Comparison of ENCODE assay signal across 23 cellular contexts in the genomic region with DNA sequence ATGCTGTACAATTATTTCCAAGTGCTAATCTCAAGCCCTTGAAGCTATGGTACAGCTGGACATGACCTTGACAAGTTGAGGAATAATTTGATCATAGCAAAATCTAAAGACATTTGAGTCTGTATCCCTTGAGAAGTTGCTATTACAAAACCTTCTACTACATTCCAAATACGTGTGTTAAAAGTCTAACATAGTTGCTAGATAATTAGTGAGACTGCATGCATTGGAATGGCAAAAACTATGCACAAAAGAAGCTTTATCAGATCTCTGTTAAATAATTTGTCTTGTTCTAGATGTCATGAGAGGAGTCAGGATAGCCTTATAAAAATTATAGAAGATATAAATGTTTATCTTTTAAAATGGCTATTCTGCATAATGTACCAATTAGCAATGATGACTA.
"Had no signal": no experiment of that assay in that cellular context is flagged by ENCODE, and none has a peak within 500 bp of the region (broad histone marks: within the 10 kb centered on the region; RNA-seq: fewer than 3 reads in every experiment).

No MANE protein-coding gene starts in this region.

- H3K4me3 Mint-ChIP-seq: stimulated activated effector memory CD8-positive, alpha-beta T cell treated with anti-CD3 and anti-CD28 coated beads, Interleukin-12 subunit alpha, Interleukin-12 subunit beta, amount 100 ng/mL, for 72 hours; stimulated activated memory B cell treated with anti-CD40 and anti-IgM and Interleukin-4, amounts not matched to agents 10 μg/mL and 1 μg/mL and 100 μg/mL, for 72 hours; stimulated activated naive B cell treated with anti-CD40 and anti-IgM and Interleukin-4, amounts not matched to agents 10 μg/mL and 1 μg/mL and 100 μg/mL, for 72 hours; stimulated activated naive CD8-positive, alpha-beta T cell treated with anti-CD3 and anti-CD28 coated beads, Interleukin-15, amount 100 ng/mL, for 72 hours; stimulated activated naive CD8-positive, alpha-beta T cell treated with anti-CD3 and anti-CD28 coated beads, Interleukin-15, Interleukin-2, amounts not matched to agents 100 ng/mL and 50 ng/mL, for 24 hours; type B pancreatic cell had no signal

- H3K27me3 Mint-ChIP-seq: stimulated activated memory B cell treated with anti-CD40 and anti-IgM and Interleukin-4, amounts not matched to agents 10 μg/mL and 1 μg/mL and 100 μg/mL, for 72 hours; stimulated activated naive B cell treated with anti-CD40 and anti-IgM and Interleukin-4, amounts not matched to agents 10 μg/mL and 1 μg/mL and 100 μg/mL, for 72 hours; stimulated activated naive CD8-positive, alpha-beta T cell treated with anti-CD3 and anti-CD28 coated beads, Interleukin-15, amount 100 ng/mL, for 72 hours; stimulated activated naive CD8-positive, alpha-beta T cell treated with anti-CD3 and anti-CD28 coated beads, Interleukin-15, Interleukin-2, amounts not matched to agents 100 ng/mL and 50 ng/mL, for 24 hours; type B pancreatic cell had no signal

- DNase-seq: stimulated activated CD4-positive, alpha-beta T cell treated with anti-CD3 and anti-CD28 coated beads, Interleukin-2, amount 100 ng/mL, for 48 hours; stimulated activated CD4-positive, alpha-beta T cell treated with anti-CD3 and anti-CD28 coated beads, Interleukin-4, amount 100 ng/mL, for 1 hour; stimulated activated CD4-positive, alpha-beta T cell treated with anti-CD3 and anti-CD28 coated beads, Interleukin-4, amount 100 ng/mL, for 24 hours; stimulated activated CD4-positive, alpha-beta T cell treated with anti-CD3 and anti-CD28 coated beads, Interleukin-4, amount 100 ng/mL, for 4 hours; stimulated activated CD8-positive, alpha-beta memory T cell treated with anti-CD3 and anti-CD28 coated beads, Interleukin-4, amount 100 ng/mL, for 48 hours; stimulated activated naive B cell treated with anti-CD40 and anti-IgM and Interleukin-4, amounts not matched to agents 10 μg/mL and 1 μg/mL and 100 μg/mL, for 72 hours; stimulated activated naive CD4-positive, alpha-beta T cell; stimulated activated naive CD4-positive, alpha-beta T cell treated with Interleukin-2 at 50 U/mL for 16 hours; stimulated activated naive CD8-positive, alpha-beta T cell treated with anti-CD3 and anti-CD28 coated beads, Interleukin-15, amount 100 ng/mL, for 72 hours; stimulated activated naive CD8-positive, alpha-beta T cell treated with anti-CD3 and anti-CD28 coated beads, Interleukin-15, Interleukin-2, amounts not matched to agents 100 U/mL and 50 U/mL, for 24 hours; stomach; substantia nigra; testis; thyroid gland; tibial artery; transverse colon; upper lobe of left lung; upper lobe of right lung; uterus had no signal

- H3K36me3 Mint-ChIP-seq: stimulated activated effector memory CD8-positive, alpha-beta T cell treated with anti-CD3 and anti-CD28 coated beads, Interleukin-12 subunit alpha, Interleukin-12 subunit beta, amount 100 ng/mL, for 72 hours; stimulated activated memory B cell treated with anti-CD40 and anti-IgM and Interleukin-4, amounts not matched to agents 10 μg/mL and 1 μg/mL and 100 μg/mL, for 72 hours; stimulated activated naive B cell treated with anti-CD40 and anti-IgM and Interleukin-4, amounts not matched to agents 10 μg/mL and 1 μg/mL and 100 μg/mL, for 72 hours; type B pancreatic cell had no signal

- H3K27ac Mint-ChIP-seq: stimulated activated effector memory CD8-positive, alpha-beta T cell treated with anti-CD3 and anti-CD28 coated beads, Interleukin-12 subunit alpha, Interleukin-12 subunit beta, amount 100 ng/mL, for 72 hours; stimulated activated memory B cell treated with anti-CD40 and anti-IgM and Interleukin-4, amounts not matched to agents 10 μg/mL and 1 μg/mL and 100 μg/mL, for 72 hours; stimulated activated naive B cell treated with anti-CD40 and anti-IgM and Interleukin-4, amounts not matched to agents 10 μg/mL and 1 μg/mL and 100 μg/mL, for 72 hours; stimulated activated naive CD8-positive, alpha-beta T cell treated with anti-CD3 and anti-CD28 coated beads, Interleukin-15, amount 100 ng/mL, for 72 hours; stimulated activated naive CD8-positive, alpha-beta T cell treated with anti-CD3 and anti-CD28 coated beads, Interleukin-15, Interleukin-2, amounts not matched to agents 100 ng/mL and 50 ng/mL, for 24 hours; type B pancreatic cell had no signal

- H3K4me1 Mint-ChIP-seq: stimulated activated effector memory CD8-positive, alpha-beta T cell treated with anti-CD3 and anti-CD28 coated beads, Interleukin-12 subunit alpha, Interleukin-12 subunit beta, amount 100 ng/mL, for 72 hours; stimulated activated memory B cell treated with anti-CD40 and anti-IgM and Interleukin-4, amounts not matched to agents 10 μg/mL and 1 μg/mL and 100 μg/mL, for 72 hours; stimulated activated naive B cell treated with anti-CD40 and anti-IgM and Interleukin-4, amounts not matched to agents 10 μg/mL and 1 μg/mL and 100 μg/mL, for 72 hours; stimulated activated naive CD8-positive, alpha-beta T cell treated with anti-CD3 and anti-CD28 coated beads, Interleukin-15, amount 100 ng/mL, for 72 hours had no signal
